31 cellular contexts compared by ENCODE assay signal in the genomic region with DNA sequence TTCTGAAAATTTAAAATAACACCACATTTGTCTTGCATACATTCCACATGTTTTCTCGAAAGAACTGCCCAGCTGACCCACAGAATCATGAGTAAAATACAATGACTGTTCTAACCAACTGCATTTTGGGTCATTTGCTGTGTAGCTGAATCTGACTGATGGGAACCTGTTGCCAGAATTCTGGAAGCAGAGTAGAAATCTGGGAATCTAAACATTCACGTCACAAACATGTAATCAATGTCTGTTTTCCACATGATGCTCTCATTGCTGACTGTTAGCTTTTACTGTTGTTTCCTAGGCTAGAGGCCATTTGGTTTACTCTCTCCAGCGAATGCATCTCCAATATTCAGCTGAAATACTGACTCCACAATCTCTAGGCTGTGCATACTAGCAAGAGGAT.
"Had no signal": no experiment of that assay in that cellular context is flagged by ENCODE, and none has a peak within 500 bp of the region (broad histone marks: within the 10 kb centered on the region; RNA-seq: fewer than 3 reads in every experiment).

No MANE protein-coding gene starts in this region.

- H3K36me3 ChIP-seq: adrenal gland, esophagus squamous epithelium, gastrocnemius medialis, heart left ventricle had no signal

- DNase-seq: activated CD4-positive, alpha-beta memory T cell treated with anti-CD3 and anti-CD28 coated beads for 36 hours; activated CD4-positive, alpha-beta T cell treated with anti-CD3 and anti-CD28 coated beads for 36 hours; activated CD4-positive, alpha-beta T cell treated with anti-CD3 and anti-CD28 coated beads, Interleukin-2, amount 10 ng/mL, durations not matched to agents 24 days and 14 days; activated CD4-positive, CD25-positive, alpha-beta regulatory T cell; activated CD4-positive, CD25-positive, alpha-beta regulatory T cell treated with anti-CD3 and anti-CD28 coated beads, Interleukin-2, amount 50 U/mL, for 72 hours; activated CD8-positive, alpha-beta memory T cell treated with anti-CD3 and anti-CD28 coated beads, Interleukin-2, amount 10 ng/mL, durations not matched to agents 7 days and 5 days; activated CD8-positive, alpha-beta memory T cell treated with anti-CD3 and anti-CD28 coated beads, Interleukin-2, amount 50 U/mL, for 4 hours; activated CD8-positive, alpha-beta T cell treated with anti-CD3 and anti-CD28 coated beads, Interleukin-2, amount 10 ng/mL, durations not matched to agents 7 days and 5 days; activated effector memory CD4-positive, alpha-beta T cell treated with anti-CD3 and anti-CD28 coated beads, Interleukin-2, amount 50 U/mL, for 16 hours; activated naive CD4-positive, alpha-beta T cell treated with anti-CD3 and anti-CD28 coated beads for 36 hours; activated naive CD8-positive, alpha-beta T cell treated with anti-CD3 and anti-CD28 coated beads for 36 hours; activated naive CD8-positive, alpha-beta T cell treated with anti-CD3 and anti-CD28 coated beads, Interleukin-2, amount 50 U/mL, for 24 hours; activated T-cell treated with anti-CD3 and anti-CD28 coated beads, Interleukin-2, amount 50 U/mL, for 1 hour; activated T-cell treated with anti-CD3 and anti-CD28 coated beads, Interleukin-2, amount 50 U/mL, for 48 hours; adrenal gland; amygdala; aorta; body of pancreas; caudate nucleus; cortex of kidney; dermis blood vessel endothelial cell; effector CD4-positive, alpha-beta T cell; effector memory CD8-positive, alpha-beta T cell; esophagus squamous epithelium; foreskin keratinocyte; gastrocnemius medialis; glutamatergic neuron; heart left ventricle; T-helper 2 cell had no signal

- H3K27me3 ChIP-seq: adrenal gland, body of pancreas, esophagus squamous epithelium, gastrocnemius medialis, heart left ventricle had no signal

- H3K4me1 ChIP-seq: adrenal gland, body of pancreas, esophagus squamous epithelium, foreskin keratinocyte, gastrocnemius medialis, heart left ventricle had no signal

- FAIRE-seq: colon had no signal

- H3K9me3 ChIP-seq: adrenal gland, body of pancreas, esophagus squamous epithelium, gastrocnemius medialis, heart left ventricle had no signal

- H3K27ac ChIP-seq: adrenal gland, body of pancreas, epithelial cell of prostate, esophagus squamous epithelium, foreskin keratinocyte, gastrocnemius medialis, heart left ventricle had no signal

- H3K4me3 ChIP-seq: adrenal gland, body of pancreas, esophagus squamous epithelium, gastrocnemius medialis, heart left ventricle had no signal

- ATAC-seq: activated CD4-positive, alpha-beta T cell treated with anti-CD3 and anti-CD28 coated beads for 36 hours; activated CD8-positive, alpha-beta memory T cell treated with anti-CD3 and anti-CD28 coated beads, Interleukin-2, amount 10 ng/mL, durations not matched to agents 7 days and 5 days; activated CD8-positive, alpha-beta T cell treated with anti-CD3 and anti-CD28 coated beads, Interleukin-2, amount 10 ng/mL, durations not matched to agents 7 days and 5 days; activated naive CD8-positive, alpha-beta T cell treated with anti-CD3 and anti-CD28 coated beads, Interleukin-2, amount 50 U/mL, for 24 hours; body of pancreas; effector memory CD8-positive, alpha-beta T cell; foreskin keratinocyte; gastrocnemius medialis; heart left ventricle had no signal
